25 cellular contexts compared by ENCODE assay signal in the genomic region with DNA sequence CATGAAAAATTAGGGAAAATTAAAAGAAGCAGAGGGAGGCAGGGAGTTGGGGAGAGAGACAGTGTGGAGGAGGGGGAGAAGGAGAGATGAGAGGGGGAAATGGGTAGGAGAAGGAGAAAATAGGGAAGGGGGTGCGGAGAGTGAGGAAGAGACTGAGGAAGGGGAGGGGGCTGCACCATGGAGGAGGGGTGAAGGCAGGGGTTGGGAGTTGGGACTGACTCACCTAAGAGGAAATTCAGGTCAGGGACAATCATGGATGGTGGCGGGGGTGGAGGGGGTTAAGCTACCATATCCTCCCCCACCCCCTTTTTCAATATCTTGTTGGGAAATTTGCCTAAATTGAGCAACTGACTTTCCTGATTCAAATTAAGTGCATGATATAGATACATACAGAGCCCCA. TPM values are rescaled to one million over a fixed set of nuclear protein-coding genes. Genes with fewer than 3 reads are reported as not detected.
A peak's percentile ranks its signal among the peaks of the same experiment; 100 is the strongest.
DNase-seq lines count a peak whose midpoint lies in the region; ATAC-seq, FAIRE-seq and TF ChIP-seq lines count a peak whose summit lies in the region.
"Had no signal": no experiment of that assay in that cellular context is flagged by ENCODE, and none has a peak within 500 bp of the region (broad histone marks: within the 10 kb centered on the region; RNA-seq: fewer than 3 reads in every experiment).

No MANE protein-coding gene starts in this region.

- H3K4me3 ChIP-seq in HEK293 (ENCODE audit: low read depth, low read length): no peak overlapping the region
- no peak overlapping the region for H3K4me3 ChIP-seq in H1 (ENCODE audit: extremely low read depth in 1 of 4, insufficient read depth in 2 of 4, low read depth in 3 of 4, low read length in 4 of 4)
- no peak overlapping the region for H3K4me3 ChIP-seq in psoas muscle
- H3K4me3 ChIP-seq in upper lobe of right lung: no peak overlapping the region
- H3K4me3 ChIP-seq: MG63, SK-N-MC had no signal

- FAIRE-seq in H1 (lab: Jason Lieb, UNC): no peak
- FAIRE-seq: H54 had no signal

- H3K4me1 ChIP-seq in HEK293 (ENCODE audit: control insufficient read depth, insufficient read depth, low read length): peaks cover 27% of the 10 kb centered on the region
- H3K4me1 ChIP-seq in H1 (replicated peaks in 1 of 4; ENCODE audit: control insufficient read depth in 3 of 4, insufficient read depth in 4 of 4, low read length in 3 of 4): peaks cover 0 to 15% (median 5%) of the 10 kb centered on the region in 4 experiments
- no peaks in the 10 kb centered on the region for H3K4me1 ChIP-seq in psoas muscle
- peaks cover 71% of the 10 kb centered on the region for H3K4me1 ChIP-seq in upper lobe of right lung

- H2BK5ac ChIP-seq in H1 (ENCODE audit: low read depth, low read length): no peak overlapping the region

- H3K36me3 Mint-ChIP-seq in T-helper 1 cell treated with Interleukin-12 subunit alpha and Interleukin-12 subunit beta and Interleukin-4 antibody, amounts not matched to agents 30 μg/mL and 1 μg/mL, for 36 hours (ENCODE audit: low read depth): peaks cover 17% of the 10 kb centered on the region

- DNase-seq in T-helper 1 cell: no peak
- no peak for DNase-seq in H1 (ENCODE audit: low read depth in 1 of 2, low spot score in 2 of 2)
- DNase-seq in posterior vena cava (ENCODE audit: low spot score): peak; percentile 43
- no peak for DNase-seq in psoas muscle
- DNase-seq in upper lobe of right lung: no peak
- DNase-seq: AML-193, DMS 273 treated with DMSO at 0.1 percent for 48 hours, DND-41, HFFc6, MG63, NCI-H1048, NCI-H1436, NCI-H1930, NCI-H2171, NCI-H446, NCI-H748 treated with DMSO at 0.1 percent for 48 hours, SHP77 had no signal

- H3K9me3 ChIP-seq in HEK293 (ENCODE audit: control insufficient read depth, insufficient read depth, low read depth, low read length) (no peaks in the 10 kb centered on the region), H1 (ENCODE audit: insufficient read depth in 2 of 2, low read depth in 1 of 2, low read length in 1 of 2) (no peaks in the 10 kb centered on the region), psoas muscle (no peaks in the 10 kb centered on the region), upper lobe of right lung (no peaks in the 10 kb centered on the region)
- H3K9me3 ChIP-seq: MG63 had no signal

- H2AK5ac ChIP-seq in H1 (ENCODE audit: low read depth, low read length): no peak overlapping the region

- CTCF ChIA-PET in HEK293 (lab: Yijun Ruan, JAX) (interaction anchor here (0.7 to 1.3 kb wide), 5 partner anchors 14 to 383 kb away, joined by 3 to 7 read pairs (median 6); no protein-coding TSS in a partner anchor), H1 (lab: Charles Lee; ENCODE audit: partially characterized antibody) (interaction anchor here (0.6 to 2.8 kb wide), 5 partner anchors 17 to 230 kb away, joined by 3 to 15 read pairs (median 4); no protein-coding TSS in a partner anchor)

- H2BK15ac ChIP-seq in H1 (ENCODE audit: low read length): no peak overlapping the region

- H3K4me1 Mint-ChIP-seq in T-helper 1 cell treated with Interleukin-12 subunit alpha and Interleukin-12 subunit beta and Interleukin-4 antibody, amounts not matched to agents 30 μg/mL and 1 μg/mL, for 36 hours (ENCODE audit: low read depth): peaks cover 63% of the 10 kb centered on the region

- H3K18ac ChIP-seq in H1 (ENCODE audit: extremely low read depth, low read length): no peak overlapping the region

- H3K27ac ChIP-seq in HEK293 (ENCODE audit: extremely low read depth, low read depth, low read length) (no peak overlapping the region), H1 (ENCODE audit: low read depth, low read length) (no peak overlapping the region), psoas muscle (no peak overlapping the region), upper lobe of right lung (no peak overlapping the region)
- H3K27ac ChIP-seq: 22Rv1, KMS-11, SK-N-MC had no signal

- no peak overlapping the region for H4K5ac ChIP-seq in H1 (ENCODE audit: insufficient read length, low read depth, low read length)

- no peak overlapping the region for H3K9ac ChIP-seq in H1 (replicated peaks in 1 of 4; ENCODE audit: extremely low read depth in 1 of 4, low read depth in 3 of 4, low read length in 3 of 4)
- H3K9ac ChIP-seq: KMS-11 had no signal

- H2BK120ac ChIP-seq in H1 (replicated peaks; ENCODE audit: low read depth, low read length): no peak overlapping the region

- H3K27me3 ChIP-seq in H1 (replicated peaks in 1 of 4; ENCODE audit: control insufficient read depth in 3 of 4, extremely low read depth in 1 of 4, insufficient read depth in 3 of 4, low read length in 3 of 4) (0 out of 7 replicates have a peak, but pooled peaks cover 0 to 2% (median 0%) of the 10 kb centered on the region in 4 experiments), psoas muscle (ENCODE audit: insufficient read depth in 3 of 3, low read length in 2 of 3) (no peaks in the 10 kb centered on the region), upper lobe of right lung (no peaks in the 10 kb centered on the region)
- H3K27me3 ChIP-seq: MG63 had no signal

- H3K4me2 ChIP-seq in H1 (ENCODE audit: insufficient read depth in 1 of 2, low read depth in 2 of 2, low read length in 2 of 2): no peak overlapping the region
- H3K4me2 ChIP-seq: KMS-11 had no signal

- ATAC-seq in GM18858 (IDR thresholded peaks at IDR 0.05; ENCODE audit: unreplicated experiment) (no peak), psoas muscle (no peak), upper lobe of right lung (no peak)

- POLR2A ChIA-PET in HEK293 (lab: Yijun Ruan, JAX): no interaction called here
- POLR2A ChIA-PET in H1 (lab: Charles Lee; ENCODE audit: partially characterized antibody): interaction anchor here (0.6 kb wide), 1 partner anchor 119 kb away, joined by 3 read pairs; no protein-coding TSS in a partner anchor

- TF ChIP-seq CTCF in HEK293 (tag by site-specific recombination; IDR thresholded peaks at IDR 0.05): no peak
- TF ChIP-seq CTCF in H1 (IDR thresholded peaks at IDR 0.05; ENCODE audit: control extremely low read depth in 1 of 3, insufficient read depth in 1 of 3, low read depth in 1 of 3, low read length in 3 of 3): no peak
- TF ChIP-seq CTCF in psoas muscle (IDR thresholded peaks at IDR 0.05): no peak
- no peak for TF ChIP-seq CTCF in upper lobe of right lung (IDR thresholded peaks at IDR 0.05)

- 92 to 100% methylated on average over 1 of the region's 2 CpGs for WGBS in H1 (ENCODE audit: extremely low coverage in 1 of 2, insufficient coverage in 1 of 2, insufficient read length in 1 of 2, insufficient replicate concordance in 2 of 2, low coverage in 1 of 2, low lambda C conversion rate in 2 of 2, missing lambda C conversion rate in 1 of 2), 2 experiments
- WGBS in psoas muscle, 3 donors: 95 to 100% (median 97%) methylated on average over 2 of the region's 2 CpGs

- H2BK12ac ChIP-seq in H1 (ENCODE audit: low read depth, low read length): no peak overlapping the region

- no peaks in the 10 kb centered on the region for H4K20me1 ChIP-seq in H1 (replicated peaks in 1 of 2; ENCODE audit: control insufficient read depth in 1 of 2, insufficient read depth in 2 of 2, low read length in 2 of 2)

- H3K23ac ChIP-seq in H1 (ENCODE audit: insufficient read length): no peak overlapping the region

- H3K4ac ChIP-seq in H1 (replicated peaks; ENCODE audit: insufficient read length, low read depth, low read length): no peak overlapping the region

- H3K36me3 ChIP-seq in HEK293 (ENCODE audit: control insufficient read depth in 2 of 2, insufficient read depth in 1 of 2, low read length in 2 of 2) (no peaks in the 10 kb centered on the region), H1 (ENCODE audit: control insufficient read depth in 2 of 4, insufficient read depth in 4 of 4, low read length in 3 of 4) (no peaks in the 10 kb centered on the region), psoas muscle (ENCODE audit: insufficient read depth in 1 of 2, low read depth in 1 of 2) (no peaks in the 10 kb centered on the region), upper lobe of right lung (no peaks in the 10 kb centered on the region)

- H4K91ac ChIP-seq in H1 (replicated peaks; ENCODE audit: insufficient read length, low read length): no peak overlapping the region

- intact Hi-C loops in posterior vena cava (cut with DNase I): loop anchor here in 1 of 2 donors (10.0 kb wide), 1 partner anchor 99 kb away; no protein-coding TSS in a partner anchor
- intact Hi-C loops in psoas muscle (cut with DNase I): no loop called here
- intact Hi-C loops in upper lobe of right lung (cut with DNase I): no loop called here

- H3K4me3 Mint-ChIP-seq in T-helper 1 cell treated with Interleukin-12 subunit alpha and Interleukin-12 subunit beta and Interleukin-4 antibody, amounts not matched to agents 30 μg/mL and 1 μg/mL, for 36 hours: no peak overlapping the region
- H3K4me3 Mint-ChIP-seq: CD14-positive monocyte, HFFc6 had no signal

- no peak overlapping the region for H2BK20ac ChIP-seq in H1 (ENCODE audit: low read length)

- TF ChIP-seq EP300 in H1 (IDR thresholded peaks at IDR 0.05; ENCODE audit: borderline replicate concordance in 1 of 2, low read depth in 2 of 2, low read length in 2 of 2): no peak

- H3K27me3 Mint-ChIP-seq in T-helper 1 cell treated with Interleukin-12 subunit alpha and Interleukin-12 subunit beta and Interleukin-4 antibody, amounts not matched to agents 30 μg/mL and 1 μg/mL, for 36 hours (ENCODE audit: low read depth): no peaks in the 10 kb centered on the region

- no peak overlapping the region for H2AFZ ChIP-seq in H1 (ENCODE audit: low read length)

- TF ChIP-seq POLR2A in H1 (IDR thresholded peaks at IDR 0.05; ENCODE audit: control extremely low read depth in 1 of 2, low read depth in 2 of 2, low read length in 2 of 2): no peak

- H3K14ac ChIP-seq in H1 (ENCODE audit: insufficient read length): no peak overlapping the region

- no peaks in the 10 kb centered on the region for H3K79me2 ChIP-seq in H1 (ENCODE audit: control insufficient read depth in 1 of 2, insufficient read depth in 2 of 2, low read length in 2 of 2)

- H3K23me2 ChIP-seq in H1 (ENCODE audit: low read depth, low read length): no peaks in the 10 kb centered on the region

- H3K56ac ChIP-seq in H1 (replicated peaks; ENCODE audit: insufficient read length, low read depth, low read length): peak overlapping the region; percentile 42

- peak overlapping the region; percentile 52 for H3K27ac Mint-ChIP-seq in T-helper 1 cell treated with Interleukin-12 subunit alpha and Interleukin-12 subunit beta and Interleukin-4 antibody, amounts not matched to agents 30 μg/mL and 1 μg/mL, for 36 hours
- H3K27ac Mint-ChIP-seq: CD14-positive monocyte, HFFc6 had no signal

- H3K79me1 ChIP-seq in H1 (ENCODE audit: low read depth, low read length): no peaks in the 10 kb centered on the region

- H4K8ac ChIP-seq in H1 (ENCODE audit: extremely low read depth, insufficient read depth, low read length): no peak overlapping the region

- no peak for TF ChIP-seq RAD21 in H1 (IDR thresholded peaks at IDR 0.05 in 1 of 2, conservative IDR thresholded peaks at IDR 0.05 in 1 of 2; ENCODE audit: low read depth in 2 of 2, low read length in 2 of 2)

- H3K9me3 Mint-ChIP-seq in T-helper 1 cell treated with Interleukin-12 subunit alpha and Interleukin-12 subunit beta and Interleukin-4 antibody, amounts not matched to agents 30 μg/mL and 1 μg/mL, for 36 hours: no peaks in the 10 kb centered on the region
- H3K9me3 Mint-ChIP-seq: HFFc6 had no signal

RNA-seq across cellular contexts. Expression of a gene that starts 8.0 kb away (rescaled TPM):
- total RNA-seq in H1 (2021; fragmentation: NEBNext Ultra II Directional; extraction: Animal tissue kit (Norgen Biotek cat#: 25700)): 2.4 and 2.5 TPM in 2 replicates
- 0.54 and 0.88 TPM in 2 replicates for polyA plus RNA-seq in H1 (2011; rRNA removed)
- 1.2 TPM for polyA plus RNA-seq in H1 (2011; cell fraction: cytosol; rRNA removed)
- 1.1 TPM for polyA plus RNA-seq in H1 (2011; cell fraction: nucleus; rRNA removed)
- 1.2 to 1.5 TPM (median 1.3 TPM) in 4 replicates for polyA plus RNA-seq in H1 (2012, experiment 1 of 2)
- 0.56 TPM for polyA plus RNA-seq in H1 (2012, experiment 2 of 2)
- 0.83 TPM for polyA plus RNA-seq in H1 (2013, experiment 1 of 2)
- polyA plus RNA-seq in H1 (2013, experiment 2 of 2): 0.88 TPM
- polyA minus RNA-seq in H1 (2011; rRNA and poly(A)+ RNA removed): 0.85 and 1.1 TPM in 2 replicates
- 0.66 TPM for polyA minus RNA-seq in H1 (2011; cell fraction: cytosol; rRNA and poly(A)+ RNA removed)
- polyA minus RNA-seq in H1 (2011; cell fraction: nucleus; rRNA and poly(A)+ RNA removed): 0.70 TPM
- 10 to 100 TPM; 40.0 to 57.5 TPM for total RNA-seq in posterior vena cava
- total RNA-seq in psoas muscle: 10 to 100 TPM in 2 of 4 donors, 1 to 10 TPM in 2; 8.0 to 15.5 (median 10.1) TPM
- polyA plus RNA-seq in psoas muscle: 1 to 10 TPM; 7.0 to 7.7 (median 7.3) TPM
- 83.5 TPM for total RNA-seq in upper lobe of right lung

RNA-seq across cellular contexts. Expression of a gene that starts 36.8 kb away (rescaled TPM):
- total RNA-seq in H1 (2021; fragmentation: NEBNext Ultra II Directional; extraction: Animal tissue kit (Norgen Biotek cat#: 25700)): 194 and 208 TPM in 2 replicates
- polyA plus RNA-seq in H1 (2011; rRNA removed): 112 and 201 TPM in 2 replicates
- polyA plus RNA-seq in H1 (2011; cell fraction: cytosol; rRNA removed): 259 TPM
- polyA plus RNA-seq in H1 (2011; cell fraction: nucleus; rRNA removed): 167 TPM
- polyA plus RNA-seq in H1 (2012, experiment 1 of 2): 178 to 208 TPM (median 187 TPM) in 4 replicates
- polyA plus RNA-seq in H1 (2012, experiment 2 of 2): 30.6 TPM
- 123 TPM for polyA plus RNA-seq in H1 (2013, experiment 1 of 2)
- polyA plus RNA-seq in H1 (2013, experiment 2 of 2): 123 TPM
- 298 and 349 TPM in 2 replicates for polyA minus RNA-seq in H1 (2011; rRNA and poly(A)+ RNA removed)
- polyA minus RNA-seq in H1 (2011; cell fraction: cytosol; rRNA and poly(A)+ RNA removed): 93.4 TPM
- polyA minus RNA-seq in H1 (2011; cell fraction: nucleus; rRNA and poly(A)+ RNA removed): 83.8 TPM
- 100 to 1,000 TPM in 1 of 2 donors, 10 to 100 TPM in 1; 95.8 to 106 TPM for total RNA-seq in posterior vena cava
- total RNA-seq in psoas muscle: 100 to 1,000 TPM; 186 to 212 (median 201) TPM
- polyA plus RNA-seq in psoas muscle: 100 to 1,000 TPM; 182 to 331 (median 204) TPM
- 76.7 TPM for total RNA-seq in upper lobe of right lung

RNA-seq across cellular contexts. Expression of a gene that starts 49.9 kb away (rescaled TPM):
- 21.6 and 24.1 TPM in 2 replicates for total RNA-seq in H1 (2021; fragmentation: NEBNext Ultra II Directional; extraction: Animal tissue kit (Norgen Biotek cat#: 25700))
- polyA plus RNA-seq in H1 (2011; rRNA removed) (7.0 and 15.4 TPM in 2 replicates), psoas muscle (10 to 100 TPM; 49.0 to 67.2 (median 65.7) TPM)
- 11.7 TPM for polyA plus RNA-seq in H1 (2011; cell fraction: cytosol; rRNA removed)
- polyA plus RNA-seq in H1 (2011; cell fraction: nucleus; rRNA removed): 10.8 TPM
- polyA plus RNA-seq in H1 (2012, experiment 1 of 2): 15.2 to 18.9 TPM (median 17.0 TPM) in 4 replicates
- polyA plus RNA-seq in H1 (2012, experiment 2 of 2): 26.9 TPM
- 24.7 TPM for polyA plus RNA-seq in H1 (2013, experiment 1 of 2)
- 31.0 TPM for polyA plus RNA-seq in H1 (2013, experiment 2 of 2)
- 16.8 and 20.9 TPM in 2 replicates for polyA minus RNA-seq in H1 (2011; rRNA and poly(A)+ RNA removed)
- 5.3 TPM for polyA minus RNA-seq in H1 (2011; cell fraction: cytosol; rRNA and poly(A)+ RNA removed)
- polyA minus RNA-seq in H1 (2011; cell fraction: nucleus; rRNA and poly(A)+ RNA removed): 6.7 TPM
- total RNA-seq in posterior vena cava (10 to 100 TPM; 10.8 to 13.5 TPM), psoas muscle (10 to 100 TPM; 37.1 to 48.9 (median 43.9) TPM), upper lobe of right lung (20.8 TPM)
